ENCODE assay signal across 8 cellular contexts in the genomic region with DNA sequence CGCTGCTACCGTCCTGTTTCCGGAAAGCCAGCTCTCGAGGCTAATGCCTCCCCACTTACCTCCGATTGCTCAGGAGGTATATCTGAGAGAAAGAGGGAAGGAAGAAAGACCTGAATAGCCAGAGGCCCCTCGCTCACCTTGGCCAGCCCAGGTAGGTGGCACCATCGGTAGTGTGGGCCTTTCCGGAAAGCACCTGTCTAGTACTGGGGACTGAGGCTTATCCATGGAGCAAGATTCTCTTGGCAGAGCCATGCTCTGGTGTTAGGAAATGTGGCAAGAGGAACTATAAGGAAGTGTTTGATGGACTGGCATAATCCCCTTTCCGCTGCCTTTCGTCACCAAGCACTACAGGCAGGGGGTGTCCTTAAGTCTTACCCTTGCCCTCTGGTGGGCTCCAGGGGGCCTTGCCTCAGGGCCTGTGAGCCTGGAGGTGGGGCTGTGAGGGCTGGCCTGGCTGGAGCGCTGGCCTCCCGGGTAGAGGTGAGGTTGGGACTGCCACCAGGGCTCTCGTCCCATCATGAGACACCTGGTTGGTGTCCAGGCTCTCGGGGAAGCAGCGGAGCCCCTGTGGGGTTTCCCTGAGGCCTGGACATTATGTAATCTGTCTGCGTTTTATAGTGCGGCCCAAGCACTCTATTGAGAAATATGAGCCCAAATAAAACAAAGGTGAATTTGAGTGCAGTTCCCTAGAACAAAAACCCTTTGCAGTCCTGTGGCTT. TPM values are rescaled to one million over a fixed set of nuclear protein-coding genes. Genes with fewer than 3 reads are reported as not detected.
DNase-seq lines count a peak whose midpoint lies in the region; ATAC-seq lines count a peak whose summit lies in the region.

No MANE protein-coding gene starts in this region.

- H3K9me3 ChIP-seq in duodenal mucosa (ENCODE audit: control insufficient read depth in 1 of 2, low read length in 2 of 2): no peaks in the 10 kb centered on the region

- peaks cover 60 to 62% of the 10 kb centered on the region in 2 donors for H3K4me1 ChIP-seq in duodenal mucosa (ENCODE audit: control insufficient read depth in 1 of 2, insufficient read depth in 2 of 2, low read length in 2 of 2)

- peak overlapping the region; percentile 87 for H3K27ac ChIP-seq in duodenal mucosa (ENCODE audit: low read depth, low read length)

- no peaks in the 10 kb centered on the region for H3K36me3 ChIP-seq in duodenal mucosa (ENCODE audit: control insufficient read depth in 1 of 2, insufficient read depth in 2 of 2, low read length in 2 of 2)

- H3K9ac ChIP-seq in duodenal mucosa (ENCODE audit: low read depth in 1 of 2, low read length in 2 of 2): peak overlapping the region; percentile 92 to 98

- H3K9me3 Mint-ChIP-seq in natural killer cell treated with Interleukin-12 subunit alpha and Interleukin-12 subunit beta and Interleukin-15 and Interleukin-18, amount 100 ng/mL, for 72 hours: no peaks in the 10 kb centered on the region

- no peaks in the 10 kb centered on the region for H3K27me3 ChIP-seq in duodenal mucosa (ENCODE audit: control insufficient read depth in 1 of 2, insufficient read depth in 2 of 2, low read length in 2 of 2)

- peak overlapping the region; percentile 100 for H3K4me3 Mint-ChIP-seq in natural killer cell treated with Interleukin-12 subunit alpha and Interleukin-12 subunit beta and Interleukin-15 and Interleukin-18, amount 100 ng/mL, for 72 hours

- H3K36me3 Mint-ChIP-seq in natural killer cell treated with Interleukin-12 subunit alpha and Interleukin-12 subunit beta and Interleukin-15 and Interleukin-18, amount 100 ng/mL, for 72 hours: peaks cover 11% of the 10 kb centered on the region

- peaks cover 59 to 69% of the 10 kb centered on the region in 2 donors for H3K4me1 Mint-ChIP-seq in natural killer cell treated with Interleukin-12 subunit alpha and Interleukin-12 subunit beta and Interleukin-15 and Interleukin-18, amount 100 ng/mL, for 72 hours (ENCODE audit: low read depth in 2 of 2)

- peak; percentile 8 for DNase-seq in DMS153 (lab: John Stamatoyannopoulos, UW)
- peak; percentile 67 for DNase-seq in NCI-H2107 treated with DMSO at 0.1 percent for 48 hours (lab: John Stamatoyannopoulos, UW; ENCODE audit: unreplicated experiment)
- DNase-seq in natural killer cell treated with Interleukin-12 subunit alpha and Interleukin-12 subunit beta and Interleukin-15 and Interleukin-18, amount 100 ng/mL, for 72 hours (ENCODE audit: low spot score): no peak
- no peak for DNase-seq in DMS53 treated with DMSO at 0.1 percent for 48 hours (lab: John Stamatoyannopoulos, UW; ENCODE audit: unreplicated experiment)
- no peak for DNase-seq in cerebellar nuclear complex (lab: John Stamatoyannopoulos, UW)
- DNase-seq in NCI-H1105 (lab: John Stamatoyannopoulos, UW): no peak
- DNase-seq in HK-2 (ENCODE audit: unreplicated experiment): no peak

- peak overlapping the region; percentile 82 to 90 for H3K27ac Mint-ChIP-seq in natural killer cell treated with Interleukin-12 subunit alpha and Interleukin-12 subunit beta and Interleukin-15 and Interleukin-18, amount 100 ng/mL, for 72 hours

- H3K27me3 Mint-ChIP-seq in natural killer cell treated with Interleukin-12 subunit alpha and Interleukin-12 subunit beta and Interleukin-15 and Interleukin-18, amount 100 ng/mL, for 72 hours: no peaks in the 10 kb centered on the region

- ATAC-seq in natural killer cell treated with Interleukin-12 subunit alpha and Interleukin-12 subunit beta and Interleukin-15 and Interleukin-18, amount 100 ng/mL, for 72 hours: no peak

- peak overlapping the region; percentile 88 to 90 for H3K4me3 ChIP-seq in duodenal mucosa (ENCODE audit: low read depth in 1 of 2, low read length in 2 of 2)

RNA-seq across cellular contexts. Expression of gene CMIP, which starts 2.9 kb away (rescaled TPM):
- 10 to 100 TPM; 48.0 to 57.6 TPM for total RNA-seq in natural killer cell treated with Interleukin-12 subunit alpha and Interleukin-12 subunit beta and Interleukin-15 and Interleukin-18, amount 100 ng/mL, for 72 hours

Comparison
In these comparisons a context has a peak if more than half of its experiments do, and no peak if none do; other contexts are left out.
1. DNase-seq: peak in DMS153 (single experiment) and NCI-H2107 treated with DMSO at 0.1 percent for 48 hours (single experiment); none in natural killer cell treated with Interleukin-12 subunit alpha and Interleukin-12 subunit beta and Interleukin-15 and Interleukin-18, amount 100 ng/mL, for 72 hours (single experiment), DMS53 treated with DMSO at 0.1 percent for 48 hours (single experiment), cerebellar nuclear complex (0 of 2), NCI-H1105 (single experiment) and HK-2 (single experiment).